Comparison of ENCODE assay signal across 13 cellular contexts in the genomic region with DNA sequence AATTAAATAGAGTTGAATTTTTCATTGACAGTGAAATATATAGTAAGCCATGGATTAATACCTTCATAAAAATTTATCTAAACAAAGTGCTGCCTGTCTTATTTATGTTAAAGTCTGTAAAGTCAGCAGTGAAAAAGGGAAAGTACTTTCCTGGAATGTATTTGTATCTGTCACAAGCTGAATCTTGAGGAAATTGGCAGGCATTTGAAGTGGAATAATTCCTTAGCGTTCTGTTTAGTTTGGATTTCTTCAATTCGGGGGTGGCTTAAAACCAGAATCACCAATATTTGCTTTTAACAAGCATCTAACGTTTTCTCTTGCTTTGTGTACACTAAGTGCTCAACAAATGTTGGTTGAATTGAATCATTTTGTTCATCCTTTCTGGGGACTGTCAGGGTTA. TPM values are rescaled to one million over a fixed set of nuclear protein-coding genes. Genes with fewer than 3 reads are reported as not detected.
DNase-seq lines count a peak whose midpoint lies in the region; ATAC-seq and TF ChIP-seq lines count a peak whose summit lies in the region.
"Had no signal": no experiment of that assay in that cellular context is flagged by ENCODE, and none has a peak within 500 bp of the region (broad histone marks: within the 10 kb centered on the region; RNA-seq: fewer than 3 reads in every experiment).

No MANE protein-coding gene starts in this region.

- DNase-seq in T-helper 1 cell (no peak), lower lobe of right lung (no peak), D341Med (ENCODE audit: low spot score) (no peak), DMS79 treated with DMSO at 0.1 percent for 48 hours (lab: John Stamatoyannopoulos, UW) (no peak), SW 1271 (lab: John Stamatoyannopoulos, UW) (no peak)
- DNase-seq: activated naive CD8-positive, alpha-beta T cell treated with anti-CD3 and anti-CD28 coated beads, Interleukin-2, amount 10 ng/mL, durations not matched to agents 7 days and 5 days; MV-4-11; NCI-H526 had no signal

- TF ChIP-seq CTCF in lower lobe of right lung (IDR thresholded peaks at IDR 0.05), result no peak

- H3K27ac Mint-ChIP-seq in T-helper 1 cell treated with Interleukin-12 subunit alpha and Interleukin-12 subunit beta and Interleukin-4 antibody, amounts not matched to agents 30 μg/mL and 1 μg/mL, for 36 hours, result peak overlapping the region; percentile 18
- peak overlapping the region; percentile 95 for H3K27ac Mint-ChIP-seq in activated T-helper 17 cell treated with anti-CD3 and anti-CD28 coated beads, Interleukin-2, amount 50 U/mL, for 72 hours

- no peak for ATAC-seq in activated T-helper 17 cell treated with anti-CD3 and anti-CD28 coated beads, Interleukin-2, amount 50 U/mL, for 72 hours (replicated peaks)
- no peak for ATAC-seq in lower lobe of right lung

- H3K27ac ChIP-seq in lower lobe of right lung (peak overlapping the region; percentile 96), stomach smooth muscle (ENCODE audit: low read length) (peak overlapping the region; percentile 89)
- H3K27ac ChIP-seq: 22Rv1, SJCRH30 had no signal

- no peaks in the 10 kb centered on the region for H3K27me3 Mint-ChIP-seq in T-helper 1 cell treated with Interleukin-12 subunit alpha and Interleukin-12 subunit beta and Interleukin-4 antibody, amounts not matched to agents 30 μg/mL and 1 μg/mL, for 36 hours (ENCODE audit: low read depth)
- H3K27me3 Mint-ChIP-seq in activated T-helper 17 cell treated with anti-CD3 and anti-CD28 coated beads, Interleukin-2, amount 50 U/mL, for 72 hours, result no peaks in the 10 kb centered on the region
- H3K27me3 Mint-ChIP-seq: activated naive CD8-positive, alpha-beta T cell treated with anti-CD3 and anti-CD28 coated beads, Interleukin-2, amount 10 ng/mL, durations not matched to agents 7 days and 5 days had no signal

- peaks cover under 1% of the 10 kb centered on the region for H3K36me3 ChIP-seq in lower lobe of right lung
- H3K36me3 ChIP-seq in stomach smooth muscle (ENCODE audit: control insufficient read depth in 2 of 2, insufficient read depth in 2 of 2, low read length in 2 of 2), result peaks cover 4 to 6% of the 10 kb centered on the region in 2 donors

- intact Hi-C loops in lower lobe of right lung (cut with DNase I), result no loop called here

- H3K27me3 ChIP-seq in lower lobe of right lung (ENCODE audit: low read depth), result no peaks in the 10 kb centered on the region
- no peaks in the 10 kb centered on the region for H3K27me3 ChIP-seq in stomach smooth muscle (ENCODE audit: control insufficient read depth in 1 of 2, insufficient read depth in 2 of 2, low read length in 2 of 2)
- H3K27me3 ChIP-seq: SJCRH30 had no signal

- peaks cover 9% of the 10 kb centered on the region for H3K4me1 Mint-ChIP-seq in T-helper 1 cell treated with Interleukin-12 subunit alpha and Interleukin-12 subunit beta and Interleukin-4 antibody, amounts not matched to agents 30 μg/mL and 1 μg/mL, for 36 hours (ENCODE audit: low read depth)
- peaks cover 6% of the 10 kb centered on the region for H3K4me1 Mint-ChIP-seq in activated T-helper 17 cell treated with anti-CD3 and anti-CD28 coated beads, Interleukin-2, amount 50 U/mL, for 72 hours

- peaks cover 8% of the 10 kb centered on the region for H3K36me3 Mint-ChIP-seq in T-helper 1 cell treated with Interleukin-12 subunit alpha and Interleukin-12 subunit beta and Interleukin-4 antibody, amounts not matched to agents 30 μg/mL and 1 μg/mL, for 36 hours (ENCODE audit: low read depth)
- H3K36me3 Mint-ChIP-seq in activated T-helper 17 cell treated with anti-CD3 and anti-CD28 coated beads, Interleukin-2, amount 50 U/mL, for 72 hours (ENCODE audit: low read depth), result peaks cover 2% of the 10 kb centered on the region

- no peaks in the 10 kb centered on the region for H3K9me3 Mint-ChIP-seq in T-helper 1 cell treated with Interleukin-12 subunit alpha and Interleukin-12 subunit beta and Interleukin-4 antibody, amounts not matched to agents 30 μg/mL and 1 μg/mL, for 36 hours
- no peaks in the 10 kb centered on the region for H3K9me3 Mint-ChIP-seq in activated T-helper 17 cell treated with anti-CD3 and anti-CD28 coated beads, Interleukin-2, amount 50 U/mL, for 72 hours
- H3K9me3 Mint-ChIP-seq: activated naive CD8-positive, alpha-beta T cell treated with anti-CD3 and anti-CD28 coated beads, Interleukin-2, amount 10 ng/mL, durations not matched to agents 7 days and 5 days had no signal

- H3K9me3 ChIP-seq in lower lobe of right lung (no peaks in the 10 kb centered on the region), stomach smooth muscle (ENCODE audit: control insufficient read depth in 2 of 2, low read length in 2 of 2) (no peaks in the 10 kb centered on the region)
- H3K9me3 ChIP-seq: SJCRH30 had no signal

- H3K4me3 Mint-ChIP-seq in T-helper 1 cell treated with Interleukin-12 subunit alpha and Interleukin-12 subunit beta and Interleukin-4 antibody, amounts not matched to agents 30 μg/mL and 1 μg/mL, for 36 hours, result no peak overlapping the region
- H3K4me3 Mint-ChIP-seq in activated T-helper 17 cell treated with anti-CD3 and anti-CD28 coated beads, Interleukin-2, amount 50 U/mL, for 72 hours, result peak overlapping the region; percentile 38
- H3K4me3 Mint-ChIP-seq: activated naive CD8-positive, alpha-beta T cell treated with anti-CD3 and anti-CD28 coated beads, Interleukin-2, amount 10 ng/mL, durations not matched to agents 7 days and 5 days had no signal

- H3K9ac ChIP-seq in stomach smooth muscle (ENCODE audit: low read length in 2 of 2), result peak overlapping the region; percentile 2 to 75

- H3K4me1 ChIP-seq in lower lobe of right lung (peaks cover 41% of the 10 kb centered on the region), stomach smooth muscle (ENCODE audit: control insufficient read depth, insufficient read depth, low read length) (peaks cover 40% of the 10 kb centered on the region)

- H3K4me3 ChIP-seq in lower lobe of right lung (no peak overlapping the region), stomach smooth muscle (ENCODE audit: low read length in 2 of 2) (no peak overlapping the region)
- H3K4me3 ChIP-seq: SJCRH30 had no signal

RNA-seq across cellular contexts. Expression of gene NPEPL1, which starts 2.2 kb away (rescaled TPM):
- 10 to 100 TPM; 19.1 to 23.0 TPM for total RNA-seq in activated T-helper 17 cell treated with anti-CD3 and anti-CD28 coated beads, Interleukin-2, amount 50 U/mL, for 72 hours
- total RNA-seq in lower lobe of right lung, result 40.6 TPM

RNA-seq across cellular contexts. Expression of gene STX16, which starts 39.3 kb away (rescaled TPM):
- total RNA-seq in activated T-helper 17 cell treated with anti-CD3 and anti-CD28 coated beads, Interleukin-2, amount 50 U/mL, for 72 hours, result 100 to 1,000 TPM in 1 of 2 donors, 10 to 100 TPM in 1; 95.3 to 130 TPM
- total RNA-seq in lower lobe of right lung, result 67.8 TPM
